In genomic region chr2:233611284-233611683, GRCh38 we compare ENCODE assay signal across 38 cellular contexts. TPM values are rescaled to one million over a fixed set of nuclear protein-coding genes. Genes with fewer than 3 reads are reported as not detected.
"Had no signal": no experiment of that assay in that cellular context is flagged by ENCODE, and none has a peak within 500 bp of the region (broad histone marks: within the 10 kb centered on the region; RNA-seq: fewer than 3 reads in every experiment).

No MANE protein-coding gene starts in this region.

- H3K4me1 ChIP-seq: adrenal gland, body of pancreas, breast epithelium had no signal

- H3K36me3 ChIP-seq: adrenal gland, brain microvascular endothelial cell, breast epithelium had no signal

- H3K27me3 ChIP-seq: body of pancreas, brain microvascular endothelial cell, breast epithelium had no signal

- DNase-seq: activated B cell treated with CpG ODN at 0.5 μM for 24 hours; activated CD4-positive, alpha-beta memory T cell treated with anti-CD3 and anti-CD28 coated beads for 36 hours; activated CD4-positive, alpha-beta T cell treated with anti-CD3 and anti-CD28 coated beads for 4 hours; activated CD4-positive, alpha-beta T cell treated with anti-CD3 and anti-CD28 coated beads, Interleukin-2, amount 10 ng/mL, durations not matched to agents 24 days and 14 days; activated CD4-positive, alpha-beta T cell treated with anti-CD3 and anti-CD28 coated beads, Interleukin-2, amount 50 U/mL, for 1 hour; activated CD4-positive, alpha-beta T cell treated with anti-CD3 and anti-CD28 coated beads, Interleukin-2, amount 50 U/mL, for 4 hours; activated CD4-positive, CD25-positive, alpha-beta regulatory T cell treated with anti-CD3 and anti-CD28 coated beads, Interleukin-2, amount 50 U/mL, for 72 hours; activated CD8-positive, alpha-beta memory T cell treated with anti-CD3 and anti-CD28 coated beads, Interleukin-2, amount 50 U/mL, for 4 hours; activated CD8-positive, alpha-beta T cell treated with anti-CD3 and anti-CD28 coated beads for 36 hours; activated effector memory CD4-positive, alpha-beta T cell treated with anti-CD3 and anti-CD28 coated beads, Interleukin-2, amount 50 U/mL, for 16 hours; activated gamma-delta T cell treated with Interleukin-2 at 50 U/mL for 16 hours; activated naive CD4-positive, alpha-beta T cell; activated naive CD4-positive, alpha-beta T cell treated with anti-CD3 and anti-CD28 coated beads for 36 hours; activated naive CD4-positive, alpha-beta T cell treated with anti-CD3 and anti-CD28 coated beads, Interleukin-2, amount 50 U/mL, for 16 hours; activated naive CD8-positive, alpha-beta T cell treated with anti-CD3 and anti-CD28 coated beads for 36 hours; activated T-cell treated with anti-CD3 and anti-CD28 coated beads for 4 hours; activated T-cell treated with anti-CD3 and anti-CD28 coated beads, Interleukin-2, amount 50 U/mL, for 1 hour; activated T-cell treated with anti-CD3 and anti-CD28 coated beads, Interleukin-2, amount 50 U/mL, for 4 hours; activated T-cell treated with anti-CD3 and anti-CD28 coated beads, Interleukin-2, amount 50 U/mL, for 72 hours; adrenal gland; amniotic stem cell; aorta; body of pancreas; brain microvascular endothelial cell; central memory CD4-positive, alpha-beta T cell; T-helper 2 cell; T-helper 9 cell had no signal

- FAIRE-seq: astrocyte, colon, TTC549 had no signal

- ATAC-seq: activated CD8-positive, alpha-beta T cell treated with anti-CD3 and anti-CD28 coated beads for 36 hours; activated naive CD4-positive, alpha-beta T cell treated with anti-CD3 and anti-CD28 coated beads, Interleukin-2, amount 50 U/mL, for 72 hours; activated T-cell treated with anti-CD3 and anti-CD28 coated beads, Interleukin-2, amount 50 U/mL, for 4 hours; activated T-cell treated with anti-CD3 and anti-CD28 coated beads, Interleukin-2, amount 50 U/mL, for 72 hours; activated T-helper 17 cell treated with anti-CD3 and anti-CD28 coated beads, Interleukin-2, amount 50 U/mL, for 72 hours; body of pancreas had no signal

- H3K27ac ChIP-seq: adrenal gland, body of pancreas, brain microvascular endothelial cell, breast epithelium, VCaP had no signal

- H3K9me3 ChIP-seq: adrenal gland had no signal

- H3K4me3 ChIP-seq: adrenal gland, body of pancreas, breast epithelium had no signal

RNA-seq across cellular contexts. Expression of gene UGT1A8, which starts 6.1 kb away (rescaled TPM):
- total RNA-seq: activated B cell treated with CpG ODN at 0.5 μM for 24 hours; activated CD4-positive, alpha-beta memory T cell treated with anti-CD3 and anti-CD28 coated beads for 36 hours; activated CD4-positive, alpha-beta T cell treated with anti-CD3 and anti-CD28 coated beads, Interleukin-2, amount 10 ng/mL, durations not matched to agents 24 days and 14 days; activated CD8-positive, alpha-beta memory T cell treated with anti-CD3 and anti-CD28 coated beads for 36 hours; activated CD8-positive, alpha-beta T cell treated with anti-CD3 and anti-CD28 coated beads for 36 hours; activated naive CD4-positive, alpha-beta T cell treated with anti-CD3 and anti-CD28 coated beads for 36 hours; activated naive CD4-positive, alpha-beta T cell treated with anti-CD3 and anti-CD28 coated beads, Interleukin-2, amount 50 U/mL, for 72 hours; activated naive CD8-positive, alpha-beta T cell treated with anti-CD3 and anti-CD28 coated beads for 36 hours; activated T-cell treated with anti-CD3 and anti-CD28 coated beads, Interleukin-2, amount 50 U/mL, for 4 hours; activated T-cell treated with anti-CD3 and anti-CD28 coated beads, Interleukin-2, amount 50 U/mL, for 72 hours; activated T-helper 1 cell treated with anti-CD3 and anti-CD28 coated beads, Interleukin-12 subunit alpha, Interleukin-12 subunit beta, Interleukin-2, Interleukin-4 antibody, amounts not matched to agents 30 ng/mL and 10 ng/mL and 1 ng/mL, durations not matched to agents 14 hours and 24 hours and 36 hours; adrenal gland; aorta; astrocyte; body of pancreas; breast epithelium; cardiac septum; cerebellum had no signal

RNA-seq across cellular contexts. Expression of gene UGT1A10, which starts 25.0 kb away (rescaled TPM):
- total RNA-seq: activated B cell treated with CpG ODN at 0.5 μM for 24 hours; activated CD4-positive, alpha-beta memory T cell treated with anti-CD3 and anti-CD28 coated beads for 36 hours; activated CD4-positive, alpha-beta T cell treated with anti-CD3 and anti-CD28 coated beads, Interleukin-2, amount 10 ng/mL, durations not matched to agents 24 days and 14 days; activated CD8-positive, alpha-beta memory T cell treated with anti-CD3 and anti-CD28 coated beads for 36 hours; activated CD8-positive, alpha-beta T cell treated with anti-CD3 and anti-CD28 coated beads for 36 hours; activated naive CD4-positive, alpha-beta T cell treated with anti-CD3 and anti-CD28 coated beads for 36 hours; activated naive CD4-positive, alpha-beta T cell treated with anti-CD3 and anti-CD28 coated beads, Interleukin-2, amount 50 U/mL, for 72 hours; activated naive CD8-positive, alpha-beta T cell treated with anti-CD3 and anti-CD28 coated beads for 36 hours; activated T-cell treated with anti-CD3 and anti-CD28 coated beads, Interleukin-2, amount 50 U/mL, for 4 hours; activated T-cell treated with anti-CD3 and anti-CD28 coated beads, Interleukin-2, amount 50 U/mL, for 72 hours; activated T-helper 1 cell treated with anti-CD3 and anti-CD28 coated beads, Interleukin-12 subunit alpha, Interleukin-12 subunit beta, Interleukin-2, Interleukin-4 antibody, amounts not matched to agents 30 ng/mL and 10 ng/mL and 1 ng/mL, durations not matched to agents 14 hours and 24 hours and 36 hours; adrenal gland; aorta; astrocyte; breast epithelium; cardiac septum; cerebellum had no signal
- polyA plus RNA-seq: adrenal gland had no signal
